1 cellular context compared by ENCODE assay signal in genomic region chr22:22030493-22031182, GRCh38.
TF ChIP-seq lines count a peak whose summit lies in the region.

No MANE protein-coding gene starts in this region.

TF ChIP-seq in HCT116, 20 proteins besides CTCF, POLR2A, EP300 and RAD21 (continued from another document):
- TF ChIP-seq ZBTB33 (IDR thresholded peaks at IDR 0.05; ENCODE audit: extremely low read depth, insufficient replicate concordance, low read length) = no peak
- no peak for TF ChIP-seq SP1 (IDR thresholded peaks at IDR 0.05; ENCODE audit: low read depth)
- no peak for TF ChIP-seq TCF7L2 (IDR thresholded peaks at IDR 0.05; ENCODE audit: borderline replicate concordance, extremely low read depth, insufficient read depth, insufficient read length)
- TF ChIP-seq EGR1 (IDR thresholded peaks at IDR 0.05; ENCODE audit: low read depth) = no peak
TF ChIP-seq in HCT116: peak in this region for 0.
